7 cellular contexts compared by ENCODE assay signal in genomic region chr4:23579166-23579565, GRCh38.
"Had no signal": no experiment of that assay in that cellular context is flagged by ENCODE, and none has a peak within 500 bp of the region (broad histone marks: within the 10 kb centered on the region; RNA-seq: fewer than 3 reads in every experiment).

No MANE protein-coding gene starts in this region.

- ATAC-seq: HepG2 had no signal

- DNase-seq: GM23248, H9, HCEC 1CT, KBM-7 had no signal

- H3K27ac ChIP-seq: GM23248, HL-60 had no signal

- H3K27me3 Mint-ChIP-seq: IgD-negative memory B cell had no signal

- H3K27ac Mint-ChIP-seq: H9, IgD-negative memory B cell had no signal

- H3K4me3 ChIP-seq: GM23248 had no signal

- H3K36me3 Mint-ChIP-seq: IgD-negative memory B cell had no signal

- H3K4me1 Mint-ChIP-seq: IgD-negative memory B cell had no signal

- H3K4me3 Mint-ChIP-seq: H9, IgD-negative memory B cell had no signal
